Comparison of ENCODE assay signal across 26 cellular contexts in the genomic region with DNA sequence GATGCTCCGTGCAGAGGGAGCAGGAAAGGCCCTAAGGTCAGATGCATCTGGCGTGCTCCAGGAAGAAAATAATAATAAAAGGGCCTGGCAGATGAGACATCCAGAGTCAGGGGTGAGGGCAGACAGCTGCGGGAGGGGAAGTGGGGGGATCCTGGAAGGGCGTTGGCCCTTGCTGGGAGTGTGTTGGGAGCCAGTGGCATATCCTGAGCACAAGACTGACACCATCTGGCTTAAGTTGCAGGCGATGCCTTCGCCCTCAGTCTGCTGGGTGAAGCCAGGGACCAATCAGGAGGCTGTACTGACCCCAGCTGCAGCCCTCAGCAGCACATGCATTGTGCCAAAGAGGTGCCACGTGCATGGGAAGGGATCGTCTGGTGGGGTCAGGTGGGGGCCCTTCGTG. TPM values are rescaled to one million over a fixed set of nuclear protein-coding genes. Genes with fewer than 3 reads are reported as not detected.
DNase-seq lines count a peak whose midpoint lies in the region; ATAC-seq and TF ChIP-seq lines count a peak whose summit lies in the region.
"Had no signal": no experiment of that assay in that cellular context is flagged by ENCODE, and none has a peak within 500 bp of the region (broad histone marks: within the 10 kb centered on the region; RNA-seq: fewer than 3 reads in every experiment).

No MANE protein-coding gene starts in this region.

- H3K4me3 Mint-ChIP-seq in T-helper 2 cell treated with Interferon-gamma antibody and Interleukin-4, amounts not matched to agents 5 μg/mL and 100 μg/mL, for 36 hours: no peak overlapping the region
- H3K4me3 Mint-ChIP-seq: naive B cell; stimulated activated naive B cell treated with anti-CD40 and anti-IgM and Interleukin-4, amounts not matched to agents 10 μg/mL and 1 μg/mL and 100 μg/mL, for 72 hours had no signal

- H3K27ac Mint-ChIP-seq in T-helper 2 cell treated with Interferon-gamma antibody and Interleukin-4, amounts not matched to agents 5 μg/mL and 100 μg/mL, for 36 hours: no peak overlapping the region
- H3K27ac Mint-ChIP-seq: progenitor cell of endocrine pancreas; stimulated activated naive B cell treated with anti-CD40 and anti-IgM and Interleukin-4, amounts not matched to agents 10 μg/mL and 1 μg/mL and 100 μg/mL, for 72 hours had no signal

- TF ChIP-seq RAD21 in HCT116 (IDR thresholded peaks at IDR 0.05; ENCODE audit: low read depth): peak; percentile 61

- H3K36me3 ChIP-seq in HCT116 (ENCODE audit: control insufficient read depth in 1 of 2, insufficient read depth in 2 of 2, low read length in 2 of 2): no peaks in the 10 kb centered on the region
- H3K36me3 ChIP-seq: colonic mucosa, transverse colon had no signal

- no peaks in the 10 kb centered on the region for H3K79me2 ChIP-seq in HCT116 (ENCODE audit: insufficient read depth, low read length)

- intact Hi-C loops in HCT116 (cut with micrococcal nuclease): loop anchor here (10.0 kb wide), 1 partner anchor 106 kb away; the partner anchor contains the start of gene BTNL9

- H3K4me2 ChIP-seq in HCT116 (ENCODE audit: low read length): no peak overlapping the region

- no TSS peak for BruUV-seq in HCT116 (replicated peaks; lab: Mats Ljungman, UMichigan)

- peaks cover 7% of the 10 kb centered on the region for H3K27me3 Mint-ChIP-seq in T-helper 2 cell treated with Interferon-gamma antibody and Interleukin-4, amounts not matched to agents 5 μg/mL and 100 μg/mL, for 36 hours (ENCODE audit: low read depth)

- peaks cover 4% of the 10 kb centered on the region for H3K9me3 Mint-ChIP-seq in T-helper 2 cell treated with Interferon-gamma antibody and Interleukin-4, amounts not matched to agents 5 μg/mL and 100 μg/mL, for 36 hours

- no peak overlapping the region for H3K9ac ChIP-seq in HCT116 (ENCODE audit: low read length)

- POLR2A ChIA-PET in HCT116 (lab: Charles Lee): no interaction called here

- CTCF ChIA-PET in HCT116 (lab: Charles Lee): no interaction called here

- TF ChIP-seq POLR2A in HCT116 (IDR thresholded peaks at IDR 0.05; ENCODE audit: borderline replicate concordance, extremely low read depth, insufficient read depth, insufficient read length): no peak

- no peak overlapping the region for H3K27ac ChIP-seq in HCT116 (ENCODE audit: low read depth, low read length)
- H3K27ac ChIP-seq: C4-2B, colonic mucosa, transverse colon had no signal

- H3K4me1 Mint-ChIP-seq in T-helper 2 cell treated with Interferon-gamma antibody and Interleukin-4, amounts not matched to agents 5 μg/mL and 100 μg/mL, for 36 hours (ENCODE audit: low read depth): peaks cover 9% of the 10 kb centered on the region
- H3K4me1 Mint-ChIP-seq: naive B cell had no signal

- peak; percentile 9 for DNase-seq in NCI-H1694 treated with DMSO at 0.1 percent for 48 hours (lab: John Stamatoyannopoulos, UW)
- no peak for DNase-seq in NCI-H1694 (lab: John Stamatoyannopoulos, UW)
- DNase-seq in HCT116 (ENCODE audit: low read depth, low spot score): no peak
- DNase-seq in SK-MEL-5 (ENCODE audit: low read depth, low spot score): peak; percentile 56
- DNase-seq in kidney tubule cell (ENCODE audit: low spot score): peak; percentile 27
- DNase-seq in T-helper 2 cell treated with Interferon-gamma antibody and Interleukin-4, amounts not matched to agents 5 μg/mL and 100 μg/mL, for 36 hours (ENCODE audit: low spot score): no peak
- DNase-seq in AML-193 (lab: John Stamatoyannopoulos, UW): no peak
- DNase-seq: 8988T; activated CD4-positive, alpha-beta T cell treated with anti-CD3 and anti-CD28 coated beads for 4 hours; activated naive CD4-positive, alpha-beta T cell treated with anti-CD3 and anti-CD28 coated beads, Interleukin-2, amount 50 U/mL, for 16 hours; activated T-cell treated with anti-CD3 and anti-CD28 coated beads for 4 hours; colonic mucosa; MM.1S; naive B cell; NCI-H2029 treated with DMSO at 0.1 percent for 48 hours; NCI-H526; stimulated activated CD4-positive, alpha-beta T cell treated with anti-CD3 and anti-CD28 coated beads, Interleukin-12 subunit alpha, Interleukin-12 subunit beta, amount 100 ng/mL, for 4 hours; stimulated activated naive B cell treated with anti-CD40 and anti-IgM and Interleukin-4, amounts not matched to agents 10 μg/mL and 1 μg/mL and 100 μg/mL, for 72 hours; transverse colon had no signal

- H3K4me1 ChIP-seq in HCT116 (ENCODE audit: control insufficient read depth in 1 of 2, insufficient read depth in 2 of 2, low read length in 2 of 2): no peaks in the 10 kb centered on the region
- H3K4me1 ChIP-seq: colonic mucosa, transverse colon had no signal

- no peak overlapping the region for H3K4me3 ChIP-seq in HCT116 (replicated peaks in 1 of 2; ENCODE audit: low read depth in 1 of 2, low read length in 2 of 2)
- H3K4me3 ChIP-seq: colonic mucosa, lung, transverse colon had no signal

- peak; percentile 85 for ATAC-seq in HCT116
- ATAC-seq in HG03432 (IDR thresholded peaks at IDR 0.05; ENCODE audit: unreplicated experiment): no peak
- ATAC-seq: Right ventricle myocardium inferior had no signal

- H3K9me3 ChIP-seq in HCT116 (ENCODE audit: control insufficient read depth in 1 of 2, insufficient read depth in 1 of 2, low read depth in 1 of 2, low read length in 2 of 2): no peaks in the 10 kb centered on the region
- H3K9me3 ChIP-seq: colonic mucosa, transverse colon had no signal

- RAD21 ChIA-PET in HCT116 (lab: Charles Lee; ENCODE audit: low non-redundant PET in 1 of 2, low total read pairs in 2 of 2, uncharacterized antibody in 2 of 2, unreplicated experiment in 2 of 2): interaction anchor here in 1 of 2 experiments (0.7 kb wide), 2 partner anchors 22 to 111 kb away, joined by 3 read pairs; partner anchors contain the start of gene BTNL9

- no peaks in the 10 kb centered on the region for H3K36me3 Mint-ChIP-seq in T-helper 2 cell treated with Interferon-gamma antibody and Interleukin-4, amounts not matched to agents 5 μg/mL and 100 μg/mL, for 36 hours (ENCODE audit: low read depth)

- no peaks in the 10 kb centered on the region for H4K20me1 ChIP-seq in HCT116 (ENCODE audit: insufficient read depth)

- no peak overlapping the region for H2AFZ ChIP-seq in HCT116 (ENCODE audit: low read depth, low read length, poor library complexity, severe bottlenecking)

- no peaks in the 10 kb centered on the region for H3K27me3 ChIP-seq in HCT116 (ENCODE audit: insufficient read depth, low read length)
- H3K27me3 ChIP-seq: colonic mucosa had no signal

- 0 out of 6 replicates have a peak, but pooled peaks of 1 of the 3 experiments have one; percentile 14 for TF ChIP-seq CTCF in HCT116 (IDR thresholded peaks at IDR 0.05 in 2 of 3, conservative IDR thresholded peaks at IDR 0.05 in 1 of 3; ENCODE audit: borderline replicate concordance in 1 of 3, insufficient read depth in 1 of 3, low read depth in 2 of 3, low read length in 2 of 3)

- in situ Hi-C loops in SK-MEL-5 (cut with HindIII; ENCODE audit: low pct_unique_long_range_greater_than_20kb, low sequenced_read_pairs): no loop called here

- H3K9me2 ChIP-seq in HCT116 (ENCODE audit: insufficient read depth): no peaks in the 10 kb centered on the region

TF ChIP-seq in HCT116, 20 proteins besides CTCF, POLR2A, EP300 and RAD21:
- no peak for TF ChIP-seq FOSL1 (IDR thresholded peaks at IDR 0.05; ENCODE audit: low read depth)
- TF ChIP-seq MAX (IDR thresholded peaks at IDR 0.05): peak; percentile 42; the same call in 1 of the 2 replicates

RNA-seq across cellular contexts. Expression of gene OR2V2, which starts 3.8 kb away (rescaled TPM):
- not detected for total RNA-seq in HCT116 (2021; ENCODE audit: unreplicated experiment)
- polyA plus RNA-seq in HCT116 (2012): 0.02 TPM in 1 of 2 replicates, not detected in the other
- not detected in 2 replicates for total RNA-seq in SK-MEL-5 (2014; rRNA removed; shearing (Covaris generic))
- polyA plus RNA-seq in SK-MEL-5 (2015; cell fraction: cytosol; rRNA removed): not detected in 2 replicates
- not detected in 2 replicates for polyA plus RNA-seq in SK-MEL-5 (2015; cell fraction: nucleus; rRNA removed)
- total RNA-seq: colonic mucosa, endothelial cell of umbilical vein, HT-29, lung, progenitor cell of endocrine pancreas, Right ventricle myocardium inferior, transverse colon had no signal
- polyA plus RNA-seq: endothelial cell of umbilical vein, lung had no signal

RNA-seq across cellular contexts. Expression of gene OR2V1, which starts 20.2 kb away (rescaled TPM):
- total RNA-seq in HCT116 (2021; ENCODE audit: unreplicated experiment): not detected
- 0.10 TPM in 1 of 2 replicates, not detected in the other for polyA plus RNA-seq in HCT116 (2012)
- total RNA-seq in SK-MEL-5 (2014; rRNA removed; shearing (Covaris generic)): not detected in 2 replicates
- not detected in 2 replicates for polyA plus RNA-seq in SK-MEL-5 (2015; cell fraction: cytosol; rRNA removed)
- polyA plus RNA-seq in SK-MEL-5 (2015; cell fraction: nucleus; rRNA removed): not detected in 2 replicates
- total RNA-seq: colonic mucosa, endothelial cell of umbilical vein, HT-29, lung, progenitor cell of endocrine pancreas, Right ventricle myocardium inferior, transverse colon had no signal
- polyA plus RNA-seq: endothelial cell of umbilical vein, lung had no signal

RNA-seq across cellular contexts. Expression of gene TRIM7, which starts 53.9 kb away (rescaled TPM):
- 30.2 TPM for total RNA-seq in HCT116 (2021; ENCODE audit: unreplicated experiment)
- polyA plus RNA-seq in HCT116 (2012): 21.9 and 25.3 TPM in 2 replicates
- 4.1 and 6.8 TPM in 2 replicates for total RNA-seq in SK-MEL-5 (2014; rRNA removed; shearing (Covaris generic))
- polyA plus RNA-seq in SK-MEL-5 (2015; cell fraction: cytosol; rRNA removed): 2.5 and 3.3 TPM in 2 replicates
- polyA plus RNA-seq in SK-MEL-5 (2015; cell fraction: nucleus; rRNA removed): 1.7 and 3.6 TPM in 2 replicates
- total RNA-seq: progenitor cell of endocrine pancreas had no signal

Comparison
In these comparisons a context has a peak if more than half of its experiments do, and no peak if none do; other contexts are left out.
1. DNase-seq: peak in NCI-H1694 treated with DMSO at 0.1 percent for 48 hours (single experiment), SK-MEL-5 (single experiment) and kidney tubule cell (single experiment); none in NCI-H1694 (single experiment), HCT116 (single experiment), T-helper 2 cell treated with Interferon-gamma antibody and Interleukin-4, amounts not matched to agents 5 μg/mL and 100 μg/mL, for 36 hours (single experiment) and AML-193 (0 of 2).